In the genomic region with DNA sequence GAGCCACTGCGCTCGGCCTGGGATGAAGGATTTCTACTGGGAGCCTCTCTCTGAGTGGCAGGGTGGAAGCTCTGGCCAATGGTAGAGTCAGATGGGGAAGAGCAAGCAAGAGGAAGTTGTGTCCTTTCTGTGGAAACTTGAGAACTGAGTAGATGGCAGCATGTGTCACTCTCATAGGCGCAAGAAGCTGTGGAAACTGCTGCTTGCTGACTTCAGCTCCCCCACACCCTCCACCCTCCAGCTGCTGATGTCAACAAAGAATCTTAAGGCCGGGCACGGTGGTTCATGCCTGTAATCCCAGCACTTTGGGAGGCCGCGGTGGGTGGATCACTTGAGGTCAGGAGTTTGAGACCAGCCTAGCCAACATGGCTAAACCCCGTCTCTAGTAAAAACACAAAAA, we compare ENCODE assay signal across 9 cellular contexts. TPM values are rescaled to one million over a fixed set of nuclear protein-coding genes. Genes with fewer than 3 reads are reported as not detected.
DNase-seq lines count a peak whose midpoint lies in the region; ATAC-seq lines count a peak whose summit lies in the region.
"Had no signal": no experiment of that assay in that cellular context is flagged by ENCODE, and none has a peak within 500 bp of the region (broad histone marks: within the 10 kb centered on the region; RNA-seq: fewer than 3 reads in every experiment).

No MANE protein-coding gene starts in this region.

- H3K9me3 Mint-ChIP-seq in activated CD8-positive, alpha-beta memory T cell treated with anti-CD3 and anti-CD28 coated beads, Interleukin-2, amount 10 ng/mL, durations not matched to agents 7 days and 5 days (ENCODE audit: low read depth), result no peaks in the 10 kb centered on the region
- no peaks in the 10 kb centered on the region for H3K9me3 Mint-ChIP-seq in activated T-helper 17 cell treated with anti-CD3 and anti-CD28 coated beads, Interleukin-2, amount 50 U/mL, for 72 hours

- peaks cover 79% of the 10 kb centered on the region for H3K4me1 Mint-ChIP-seq in activated CD8-positive, alpha-beta memory T cell treated with anti-CD3 and anti-CD28 coated beads, Interleukin-2, amount 10 ng/mL, durations not matched to agents 7 days and 5 days
- peaks cover 44% of the 10 kb centered on the region for H3K4me1 Mint-ChIP-seq in activated T-helper 17 cell treated with anti-CD3 and anti-CD28 coated beads, Interleukin-2, amount 50 U/mL, for 72 hours

- H3K27ac Mint-ChIP-seq in activated CD8-positive, alpha-beta memory T cell treated with anti-CD3 and anti-CD28 coated beads, Interleukin-2, amount 10 ng/mL, durations not matched to agents 7 days and 5 days, result peak overlapping the region; percentile 50
- peak overlapping the region; percentile 95 for H3K27ac Mint-ChIP-seq in activated T-helper 17 cell treated with anti-CD3 and anti-CD28 coated beads, Interleukin-2, amount 50 U/mL, for 72 hours

- CTCF ChIA-PET in activated CD8-positive, alpha-beta memory T cell treated with anti-CD3 and anti-CD28 coated beads, Interleukin-2, amount 10 ng/mL, durations not matched to agents 7 days and 5 days (lab: Charles Lee), result interaction anchor here (1.0 to 1.5 kb wide), 3 partner anchors 35 to 181 kb away, joined by 3 read pairs; no protein-coding TSS in a partner anchor

- H3K27ac ChIP-seq in substantia nigra (ENCODE audit: low read depth, low read length, poor library complexity, severe bottlenecking), result peak overlapping the region; percentile 56
- H3K27ac ChIP-seq: VCaP had no signal

- peak; percentile 7 for ATAC-seq in activated CD8-positive, alpha-beta memory T cell treated with anti-CD3 and anti-CD28 coated beads, Interleukin-2, amount 10 ng/mL, durations not matched to agents 7 days and 5 days
- ATAC-seq in activated T-helper 17 cell treated with anti-CD3 and anti-CD28 coated beads, Interleukin-2, amount 50 U/mL, for 72 hours (replicated peaks), result peak; percentile 64
- ATAC-seq in GM21390 (IDR thresholded peaks at IDR 0.05; ENCODE audit: unreplicated experiment) (no peak), HG03139 (IDR thresholded peaks at IDR 0.05; ENCODE audit: unreplicated experiment) (no peak)

- no peaks in the 10 kb centered on the region for H3K27me3 Mint-ChIP-seq in activated CD8-positive, alpha-beta memory T cell treated with anti-CD3 and anti-CD28 coated beads, Interleukin-2, amount 10 ng/mL, durations not matched to agents 7 days and 5 days
- H3K27me3 Mint-ChIP-seq in activated T-helper 17 cell treated with anti-CD3 and anti-CD28 coated beads, Interleukin-2, amount 50 U/mL, for 72 hours, result no peaks in the 10 kb centered on the region

- peak; percentile 59 for DNase-seq in activated CD8-positive, alpha-beta memory T cell treated with anti-CD3 and anti-CD28 coated beads, Interleukin-2, amount 10 ng/mL, durations not matched to agents 7 days and 5 days
- DNase-seq in activated CD8-positive, alpha-beta memory T cell treated with anti-CD3 and anti-CD28 coated beads, Interleukin-2, amount 50 U/mL, for 4 hours, result no peak
- DNase-seq in left kidney (ENCODE audit: low read depth, low spot score) (peak; percentile 69), substantia nigra (lab: John Stamatoyannopoulos, UW) (peak in 19 of 49 donors; percentile 3 to 58 (median 23)), islet precursor cell (no peak)

- H3K4me3 Mint-ChIP-seq in activated CD8-positive, alpha-beta memory T cell treated with anti-CD3 and anti-CD28 coated beads, Interleukin-2, amount 10 ng/mL, durations not matched to agents 7 days and 5 days, result no peak overlapping the region
- peak overlapping the region; percentile 74 for H3K4me3 Mint-ChIP-seq in activated T-helper 17 cell treated with anti-CD3 and anti-CD28 coated beads, Interleukin-2, amount 50 U/mL, for 72 hours

- H3K36me3 Mint-ChIP-seq in activated CD8-positive, alpha-beta memory T cell treated with anti-CD3 and anti-CD28 coated beads, Interleukin-2, amount 10 ng/mL, durations not matched to agents 7 days and 5 days, result no peaks in the 10 kb centered on the region
- H3K36me3 Mint-ChIP-seq in activated T-helper 17 cell treated with anti-CD3 and anti-CD28 coated beads, Interleukin-2, amount 50 U/mL, for 72 hours (ENCODE audit: low read depth), result peaks cover 9% of the 10 kb centered on the region

RNA-seq across cellular contexts. Expression of a gene that starts 39.8 kb away (rescaled TPM):
- 100 to 1,000 TPM; 366 to 616 TPM for total RNA-seq in activated CD8-positive, alpha-beta memory T cell treated with anti-CD3 and anti-CD28 coated beads, Interleukin-2, amount 10 ng/mL, durations not matched to agents 7 days and 5 days
- total RNA-seq in activated T-helper 17 cell treated with anti-CD3 and anti-CD28 coated beads, Interleukin-2, amount 50 U/mL, for 72 hours, result 100 to 1,000 TPM; 310 to 773 TPM

RNA-seq across cellular contexts. Expression of a gene that starts 59.5 kb away (rescaled TPM):
- total RNA-seq in activated CD8-positive, alpha-beta memory T cell treated with anti-CD3 and anti-CD28 coated beads, Interleukin-2, amount 10 ng/mL, durations not matched to agents 7 days and 5 days, result 10 to 100 TPM; 16.0 to 23.1 TPM
- total RNA-seq in activated T-helper 17 cell treated with anti-CD3 and anti-CD28 coated beads, Interleukin-2, amount 50 U/mL, for 72 hours, result 10 to 100 TPM in 1 of 2 donors, 1 to 10 TPM in 1; 8.2 to 13.1 TPM

Comparison
In these comparisons a context has a peak if more than half of its experiments do, and no peak if none do; other contexts are left out.
1. DNase-seq: peak in activated CD8-positive, alpha-beta memory T cell treated with anti-CD3 and anti-CD28 coated beads, Interleukin-2, amount 10 ng/mL, durations not matched to agents 7 days and 5 days (single experiment) and left kidney (single experiment); none in activated CD8-positive, alpha-beta memory T cell treated with anti-CD3 and anti-CD28 coated beads, Interleukin-2, amount 50 U/mL, for 4 hours (single experiment) and islet precursor cell (single experiment).
2. ATAC-seq: peak in activated CD8-positive, alpha-beta memory T cell treated with anti-CD3 and anti-CD28 coated beads, Interleukin-2, amount 10 ng/mL, durations not matched to agents 7 days and 5 days (single experiment) and activated T-helper 17 cell treated with anti-CD3 and anti-CD28 coated beads, Interleukin-2, amount 50 U/mL, for 72 hours (single experiment); none in GM21390 (single experiment) and HG03139 (single experiment).